In the genomic region with DNA sequence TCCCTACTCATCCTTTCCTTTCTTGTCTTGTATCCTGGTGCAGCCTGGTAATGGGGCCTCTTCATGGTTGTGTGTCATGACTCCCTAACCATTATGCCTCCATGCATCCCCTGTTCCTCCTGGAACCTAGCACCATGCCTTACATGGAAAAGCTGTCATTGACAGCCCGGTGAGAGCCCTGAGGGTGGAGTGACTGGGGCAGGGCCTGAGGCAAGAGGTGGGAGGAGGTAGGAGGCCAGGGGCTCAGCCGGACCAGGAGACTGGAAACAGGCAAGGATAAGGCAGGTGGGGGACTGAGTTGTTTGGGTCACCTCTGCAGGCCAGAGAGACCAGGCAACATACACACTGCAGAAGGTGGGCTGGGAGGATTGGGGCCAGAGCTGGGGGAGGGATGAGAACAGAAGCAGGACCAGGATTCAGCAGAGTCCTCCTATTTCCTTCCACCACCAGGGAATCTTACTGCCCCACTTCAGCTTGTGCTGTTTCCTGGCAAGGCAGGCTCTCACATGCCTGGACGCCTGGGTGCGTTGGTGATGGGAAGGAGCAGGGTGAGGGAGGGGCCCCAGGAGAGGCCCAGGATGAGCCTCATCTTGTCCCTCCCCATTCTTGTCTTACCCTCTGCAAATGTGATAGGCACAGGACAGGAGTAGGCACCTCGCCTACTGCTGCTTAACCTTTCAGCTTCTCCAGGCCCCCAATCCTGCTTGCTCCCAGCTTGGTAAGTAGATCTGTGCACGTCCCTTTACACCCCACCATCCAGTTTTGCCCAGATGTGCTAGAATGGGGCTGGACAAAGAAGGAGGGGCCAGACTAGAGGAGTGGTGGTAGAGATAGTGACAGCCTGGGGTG, we compare ENCODE assay signal across 8 cellular contexts. TPM values are rescaled to one million over a fixed set of nuclear protein-coding genes. Genes with fewer than 3 reads are reported as not detected.
DNase-seq lines count a peak whose midpoint lies in the region; ATAC-seq and TF ChIP-seq lines count a peak whose summit lies in the region.

A gene with protein sequence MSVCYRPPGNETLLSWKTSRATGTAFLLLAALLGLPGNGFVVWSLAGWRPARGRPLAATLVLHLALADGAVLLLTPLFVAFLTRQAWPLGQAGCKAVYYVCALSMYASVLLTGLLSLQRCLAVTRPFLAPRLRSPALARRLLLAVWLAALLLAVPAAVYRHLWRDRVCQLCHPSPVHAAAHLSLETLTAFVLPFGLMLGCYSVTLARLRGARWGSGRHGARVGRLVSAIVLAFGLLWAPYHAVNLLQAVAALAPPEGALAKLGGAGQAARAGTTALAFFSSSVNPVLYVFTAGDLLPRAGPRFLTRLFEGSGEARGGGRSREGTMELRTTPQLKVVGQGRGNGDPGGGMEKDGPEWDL (plus strand): TSS at position 603 of the 849 bp plus-strand sequence. CDS start 525 bp downstream, outside the sequence.

- 21 to 52% methylated on average over 3 to 5 of the region's 6 CpGs for WGBS in esophagus squamous epithelium, 2 donors
- WGBS in psoas muscle, 3 donors: 69 to 81% (median 74%) methylated on average over 6 of the region's 6 CpGs

- TF ChIP-seq CTCF in GM12864 (IDR thresholded peaks at IDR 0.05; ENCODE audit: low read depth, low read length, missing control alignments): no peak
- no peak for TF ChIP-seq CTCF in SU-DHL-6 (IDR thresholded peaks at IDR 0.05; ENCODE audit: insufficient read depth, low read length, poor library complexity, severe bottlenecking)
- peak in 1 of 6 experiments; percentile 45 for TF ChIP-seq CTCF in esophagus squamous epithelium (IDR thresholded peaks at IDR 0.05)
- no peak for TF ChIP-seq CTCF in psoas muscle (IDR thresholded peaks at IDR 0.05)

- H3K9me3 ChIP-seq in SU-DHL-6 (ENCODE audit: insufficient read depth, low read length) (no peaks in the 10 kb centered on the region), esophagus squamous epithelium (no peaks in the 10 kb centered on the region), psoas muscle (no peaks in the 10 kb centered on the region)

- peak within 1 kb of the TSS; percentile 44 for H3K4me2 ChIP-seq in SU-DHL-6 (ENCODE audit: low read depth, low read length, poor library complexity, severe bottlenecking)

- H3K27ac ChIP-seq in SU-DHL-6 (ENCODE audit: low read depth, low read length) (peak within 1 kb of the TSS; percentile 51), esophagus squamous epithelium (peak within 1 kb of the TSS; percentile 92 to 97 (median 95)), psoas muscle (peak within 1 kb of the TSS; percentile 79)

- TF ChIP-seq POLR2A in esophagus squamous epithelium (IDR thresholded peaks at IDR 0.05): no peak

- no peaks in the 10 kb centered on the region for H4K20me1 ChIP-seq in SU-DHL-6 (ENCODE audit: low read depth, low read length)

- no peaks in the 10 kb centered on the region for H3K79me2 ChIP-seq in SU-DHL-6 (ENCODE audit: insufficient read depth, low read length)

- H3K27me3 ChIP-seq in SU-DHL-6 (ENCODE audit: low read length): no peaks in the 10 kb centered on the region
- H3K27me3 ChIP-seq in esophagus squamous epithelium: no peaks in the 10 kb centered on the region
- H3K27me3 ChIP-seq in psoas muscle (ENCODE audit: insufficient read depth in 3 of 3, low read length in 2 of 3): no peaks in the 10 kb centered on the region

- H3F3A ChIP-seq in SU-DHL-6 (ENCODE audit: insufficient read depth): no peaks in the 10 kb centered on the region

- ATAC-seq in psoas muscle (no peak), GM19395 (IDR thresholded peaks at IDR 0.05; ENCODE audit: unreplicated experiment) (no peak)

- peaks cover 61 to 74% (median 63%) of the 10 kb centered on the region in 3 donors for H3K4me1 ChIP-seq in esophagus squamous epithelium
- peaks cover 13% of the 10 kb centered on the region for H3K4me1 ChIP-seq in psoas muscle

- H3K36me3 ChIP-seq in SU-DHL-6 (ENCODE audit: low read length): no peaks in the 10 kb centered on the region
- H3K36me3 ChIP-seq in esophagus squamous epithelium: peaks cover 0 to 33% (median 17%) of the 10 kb centered on the region in 3 donors
- H3K36me3 ChIP-seq in psoas muscle (ENCODE audit: insufficient read depth in 1 of 2, low read depth in 1 of 2): peaks cover 0 to 34% of the 10 kb centered on the region in 2 donors

- DNase-seq in GM12864 (ENCODE audit: low read depth) (no peak), esophagus squamous epithelium (lab: John Stamatoyannopoulos, UW) (no peak), psoas muscle (no peak), head of caudate nucleus (no peak), D341Med (ENCODE audit: low spot score) (no peak)
- no peak for DNase-seq in activated CD8-positive, alpha-beta memory T cell treated with anti-CD3 and anti-CD28 coated beads for 24 hours

- no peaks in the 10 kb centered on the region for H3K9me2 ChIP-seq in SU-DHL-6 (replicated peaks; ENCODE audit: insufficient read depth, low read length)

- H3K9ac ChIP-seq in SU-DHL-6 (ENCODE audit: low read length): peak within 1 kb of the TSS; percentile 44

- H2AFZ ChIP-seq in SU-DHL-6 (ENCODE audit: low read depth, low read length, severe bottlenecking): peak within 1 kb of the TSS; percentile 10

- intact Hi-C loops in esophagus squamous epithelium (cut with DNase I): no loop called here
- intact Hi-C loops in psoas muscle (cut with DNase I): loop anchor here in 1 of 2 donors (5.0 kb wide), 1 partner anchor 252 kb away; no protein-coding TSS in a partner anchor
- intact Hi-C loops in head of caudate nucleus (cut with DNase I): no loop called here

- H3K4me3 ChIP-seq in GM12864 (ENCODE audit: low read depth, low read length) (peak within 1 kb of the TSS; percentile 50), SU-DHL-6 (ENCODE audit: insufficient read depth, low read length, poor library complexity, severe bottlenecking) (peak within 1 kb of the TSS; percentile 23), esophagus squamous epithelium (peak within 1 kb of the TSS; percentile 46 to 84 (median 62)), psoas muscle (peak within 1 kb of the TSS; percentile 68)

RNA-seq across cellular contexts. Expression of the gene that starts here (rescaled TPM):
- total RNA-seq in esophagus squamous epithelium (100 to 1,000 TPM in 3 of 4 donors, 10 to 100 TPM in 1; 66.0 to 169 (median 123) TPM), psoas muscle (1 to 10 TPM in 3 of 4 donors, under 1 TPM in 1; 0.96 to 2.3 (median 1.7) TPM)
- under 1 TPM; 0.08 to 0.57 (median 0.32) TPM for polyA plus RNA-seq in psoas muscle

Comparison
In these comparisons a context has a peak if more than half of its experiments do, and no peak if none do; other contexts are left out.
1. RNA of the gene that starts here (total RNA-seq): 66.0 to 169 TPM in esophagus squamous epithelium; 0.96 to 2.3 TPM in psoas muscle; every median in the first group is over 10 times any median in the second.
2. Peak in every context shown above with its lines, with median percentiles within 50 percentile points of each other: H3K4me3 ChIP-seq and H3K27ac ChIP-seq.